In the genomic region with DNA sequence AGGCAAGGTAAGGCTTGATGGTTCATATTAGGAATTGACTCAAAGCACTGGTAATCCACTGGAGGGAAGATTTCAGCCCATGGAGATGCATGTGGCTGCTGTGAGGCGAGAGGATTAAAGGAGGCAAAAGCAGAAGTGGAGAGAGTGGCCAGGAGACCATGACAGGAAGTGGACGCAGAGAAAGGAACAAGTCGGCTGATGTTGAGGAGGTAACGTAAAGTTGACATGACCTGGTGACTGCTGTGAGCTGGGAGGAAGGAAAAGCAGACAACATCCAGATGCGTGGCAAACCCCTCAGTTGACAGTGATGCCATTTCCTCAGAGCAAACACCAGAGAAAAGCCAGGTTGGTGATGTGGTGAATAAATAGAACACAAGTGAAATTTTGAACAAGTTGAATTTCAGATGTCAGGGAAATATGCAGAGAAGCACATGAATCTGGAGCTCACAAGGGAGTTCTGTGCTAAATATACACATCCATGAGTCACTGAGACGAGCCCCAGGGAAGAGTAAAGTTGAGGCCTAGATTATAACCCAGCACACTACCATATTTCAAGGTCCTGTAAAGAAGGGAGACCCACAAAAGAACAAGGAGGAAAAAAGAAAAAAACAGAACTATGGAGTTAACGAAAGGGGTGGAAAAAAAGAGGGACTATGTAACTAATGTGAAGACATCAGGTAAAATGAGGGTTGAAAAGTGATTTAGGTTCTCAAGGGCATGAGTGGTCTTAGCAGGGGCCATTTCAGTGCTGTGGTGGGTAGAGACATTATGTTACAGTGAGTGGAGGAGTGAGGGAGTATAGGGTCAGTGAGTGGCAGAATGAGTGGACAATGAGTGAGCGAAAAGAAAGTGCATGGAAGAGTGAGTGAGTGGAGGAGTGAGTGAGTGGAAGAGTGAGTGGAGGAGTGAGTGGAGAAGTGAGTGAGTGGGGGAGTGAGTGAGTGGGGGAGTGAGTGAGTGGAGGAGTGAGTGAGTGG, we compare ENCODE assay signal across 1 cellular context.
TF ChIP-seq lines count a peak whose summit lies in the region.

No MANE protein-coding gene starts in this region.

TF ChIP-seq in IMR-90, 13 proteins besides CTCF, POLR2A, EP300 and RAD21:
- TF ChIP-seq BHLHE40 (IDR thresholded peaks at IDR 0.05; ENCODE audit: low read depth, low read length) = no peak
- TF ChIP-seq, protein P1, sequence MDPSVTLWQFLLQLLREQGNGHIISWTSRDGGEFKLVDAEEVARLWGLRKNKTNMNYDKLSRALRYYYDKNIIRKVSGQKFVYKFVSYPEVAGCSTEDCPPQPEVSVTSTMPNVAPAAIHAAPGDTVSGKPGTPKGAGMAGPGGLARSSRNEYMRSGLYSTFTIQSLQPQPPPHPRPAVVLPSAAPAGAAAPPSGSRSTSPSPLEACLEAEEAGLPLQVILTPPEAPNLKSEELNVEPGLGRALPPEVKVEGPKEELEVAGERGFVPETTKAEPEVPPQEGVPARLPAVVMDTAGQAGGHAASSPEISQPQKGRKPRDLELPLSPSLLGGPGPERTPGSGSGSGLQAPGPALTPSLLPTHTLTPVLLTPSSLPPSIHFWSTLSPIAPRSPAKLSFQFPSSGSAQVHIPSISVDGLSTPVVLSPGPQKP (IDR thresholded peaks at IDR 0.05; ENCODE audit: borderline replicate concordance, low read depth, low read length) = no peak
- TF ChIP-seq MAFK (IDR thresholded peaks at IDR 0.05; ENCODE audit: low read depth, low read length) = no peak
- TF ChIP-seq NFE2L2 (IDR thresholded peaks at IDR 0.05; ENCODE audit: low read depth, low read length) = no peak
- TF ChIP-seq RCOR1 (IDR thresholded peaks at IDR 0.05; ENCODE audit: insufficient replicate concordance, low read length) = no peak
- TF ChIP-seq CHD1 (IDR thresholded peaks at IDR 0.05; ENCODE audit: low read depth, low read length) = no peak
- TF ChIP-seq MAZ (IDR thresholded peaks at IDR 0.05; ENCODE audit: borderline replicate concordance, low read depth, low read length) = no peak
- no peak for TF ChIP-seq SMC3 (IDR thresholded peaks at IDR 0.05; ENCODE audit: low read depth, low read length)
- no peak for TF ChIP-seq MXI1 (IDR thresholded peaks at IDR 0.05; ENCODE audit: borderline replicate concordance, low read depth, low read length)
- TF ChIP-seq, protein P2, sequence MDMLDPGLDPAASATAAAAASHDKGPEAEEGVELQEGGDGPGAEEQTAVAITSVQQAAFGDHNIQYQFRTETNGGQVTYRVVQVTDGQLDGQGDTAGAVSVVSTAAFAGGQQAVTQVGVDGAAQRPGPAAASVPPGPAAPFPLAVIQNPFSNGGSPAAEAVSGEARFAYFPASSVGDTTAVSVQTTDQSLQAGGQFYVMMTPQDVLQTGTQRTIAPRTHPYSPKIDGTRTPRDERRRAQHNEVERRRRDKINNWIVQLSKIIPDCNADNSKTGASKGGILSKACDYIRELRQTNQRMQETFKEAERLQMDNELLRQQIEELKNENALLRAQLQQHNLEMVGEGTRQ (IDR thresholded peaks at IDR 0.05; ENCODE audit: low read depth, low read length) = no peak
- no peak for TF ChIP-seq CEBPB (IDR thresholded peaks at IDR 0.05; ENCODE audit: low read depth, low read length)
- no peak for TF ChIP-seq FOS (IDR thresholded peaks at IDR 0.05; ENCODE audit: low read depth, low read length)
- TF ChIP-seq RFX5 (IDR thresholded peaks at IDR 0.05; ENCODE audit: low read depth, low read length) = no peak
